Comparison of ENCODE assay signal across 1 cellular context in genomic region chr3:193496658-193497057, GRCh38.
TF ChIP-seq lines count a peak whose summit lies in the region.

No MANE protein-coding gene starts in this region.

TF ChIP-seq in HEK293, 187 proteins besides CTCF, POLR2A, EP300 and RAD21 (continued from another document):
- TF ChIP-seq ZNF518A (tag by site-specific recombination; conservative IDR thresholded peaks at IDR 0.05; ENCODE audit: low read depth) (peak; percentile 76), ZNF530 (tag by site-specific recombination; IDR thresholded peaks at IDR 0.05; ENCODE audit: low read depth) (no peak), GLIS2 (tag by site-specific recombination; IDR thresholded peaks at IDR 0.05) (no peak), ZNF266 (tag by site-specific recombination; IDR thresholded peaks at IDR 0.05; ENCODE audit: low read depth) (0 out of 2 replicates have a peak, but pooled peaks have one; percentile 27), ZNF776 (tag by site-specific recombination; IDR thresholded peaks at IDR 0.05; ENCODE audit: borderline replicate concordance) (no peak), ZNF426 (tag by site-specific recombination; IDR thresholded peaks at IDR 0.05) (peak; percentile 70)
